ENCODE assay signal across 24 cellular contexts in the genomic region with DNA sequence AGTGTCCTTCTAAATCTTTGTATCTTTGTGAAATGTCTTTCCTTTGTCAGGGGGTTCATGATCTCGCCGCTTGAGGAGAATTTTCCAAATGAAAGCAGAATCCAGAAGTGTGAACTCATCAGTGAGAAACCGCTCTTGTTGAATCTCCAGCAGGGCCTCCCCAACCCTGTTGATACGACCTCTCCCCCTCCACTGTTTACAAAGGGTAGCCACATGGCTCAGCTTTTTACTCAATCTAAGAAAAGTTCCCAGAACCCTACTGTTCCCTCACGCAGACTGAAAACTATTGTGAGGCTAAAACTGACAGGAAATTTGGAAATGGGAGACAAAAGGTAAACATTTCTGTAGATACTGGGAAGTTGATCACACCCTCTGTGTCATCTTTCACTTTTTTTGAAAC.
"Had no signal": no experiment of that assay in that cellular context is flagged by ENCODE, and none has a peak within 500 bp of the region (broad histone marks: within the 10 kb centered on the region; RNA-seq: fewer than 3 reads in every experiment).

No MANE protein-coding gene starts in this region.

- H3K27ac ChIP-seq: cardiac muscle cell, foreskin keratinocyte, lower lobe of right lung, parathyroid adenoma, testis had no signal

- H3K27me3 ChIP-seq: cardiac muscle cell, foreskin keratinocyte, testis had no signal

- H3K9ac ChIP-seq: parathyroid adenoma had no signal

- H3K4me2 ChIP-seq: smooth muscle cell had no signal

- H2AFZ ChIP-seq: parathyroid adenoma had no signal

- H3K79me2 ChIP-seq: parathyroid adenoma had no signal

- H3K27me3 Mint-ChIP-seq: activated CD4-positive, alpha-beta T cell treated with anti-CD3 and anti-CD28 coated beads, Interleukin-2, amount 10 ng/mL, durations not matched to agents 7 days and 5 days; activated naive CD4-positive, alpha-beta T cell treated with anti-CD3 and anti-CD28 coated beads, Interleukin-2, amount 10 ng/mL, durations not matched to agents 7 days and 5 days; activated naive CD8-positive, alpha-beta T cell treated with anti-CD3 and anti-CD28 coated beads, Interleukin-2, amount 50 U/mL, for 24 hours; effector memory CD8-positive, alpha-beta T cell; stimulated activated memory B cell treated with anti-CD40 and anti-IgM and Interleukin-4, amounts not matched to agents 10 μg/mL and 1 μg/mL and 100 μg/mL, for 72 hours; type B pancreatic cell had no signal

- H3K36me3 ChIP-seq: cardiac muscle cell, lower lobe of right lung had no signal

- H3K4me1 Mint-ChIP-seq: activated CD4-positive, alpha-beta T cell treated with anti-CD3 and anti-CD28 coated beads, Interleukin-2, amount 10 ng/mL, durations not matched to agents 7 days and 5 days; activated naive CD4-positive, alpha-beta T cell treated with anti-CD3 and anti-CD28 coated beads, Interleukin-2, amount 10 ng/mL, durations not matched to agents 7 days and 5 days; activated naive CD8-positive, alpha-beta T cell treated with anti-CD3 and anti-CD28 coated beads, Interleukin-2, amount 50 U/mL, for 24 hours; stimulated activated memory B cell treated with anti-CD40 and anti-IgM and Interleukin-4, amounts not matched to agents 10 μg/mL and 1 μg/mL and 100 μg/mL, for 72 hours had no signal

- H3K4me1 ChIP-seq: parathyroid adenoma, testis had no signal

- DNase-seq: activated CD4-positive, alpha-beta T cell treated with anti-CD3 and anti-CD28 coated beads, Interleukin-2, amount 10 ng/mL, durations not matched to agents 7 days and 5 days; activated CD8-positive, alpha-beta memory T cell treated with anti-CD3 and anti-CD28 coated beads, Interleukin-2, amount 50 U/mL, for 4 hours; activated effector memory CD4-positive, alpha-beta T cell treated with Interleukin-2 at 50 U/mL for 16 hours; activated naive CD4-positive, alpha-beta T cell treated with anti-CD3 and anti-CD28 coated beads, Interleukin-2, amount 10 ng/mL, durations not matched to agents 7 days and 5 days; activated naive CD8-positive, alpha-beta T cell treated with anti-CD3 and anti-CD28 coated beads, Interleukin-2, amount 50 U/mL, for 24 hours; activated T-cell treated with anti-CD3 and anti-CD28 coated beads, Interleukin-2, amount 50 U/mL, for 4 hours; anterior cingulate cortex; effector memory CD8-positive, alpha-beta T cell; foreskin keratinocyte; glutamatergic neuron; hippocampal formation; islet precursor cell; left colon; lower lobe of right lung; stimulated activated CD4-positive, alpha-beta T cell treated with anti-CD3 and anti-CD28 coated beads, Interleukin-4, amount 100 ng/mL, for 4 hours; T-helper 1 cell; T1000; testis had no signal

- H3K9me3 ChIP-seq: lower lobe of right lung, testis had no signal

- H3K4me3 Mint-ChIP-seq: activated CD4-positive, alpha-beta T cell treated with anti-CD3 and anti-CD28 coated beads, Interleukin-2, amount 10 ng/mL, durations not matched to agents 7 days and 5 days; activated naive CD4-positive, alpha-beta T cell treated with anti-CD3 and anti-CD28 coated beads, Interleukin-2, amount 10 ng/mL, durations not matched to agents 7 days and 5 days; activated naive CD8-positive, alpha-beta T cell treated with anti-CD3 and anti-CD28 coated beads, Interleukin-2, amount 50 U/mL, for 24 hours; activated T-cell treated with anti-CD3 and anti-CD28 coated beads, Interleukin-2, amount 50 U/mL, for 4 hours; effector memory CD8-positive, alpha-beta T cell; neural crest cell; stimulated activated memory B cell treated with anti-CD40 and anti-IgM and Interleukin-4, amounts not matched to agents 10 μg/mL and 1 μg/mL and 100 μg/mL, for 72 hours; type B pancreatic cell had no signal

- H3K36me3 Mint-ChIP-seq: activated naive CD4-positive, alpha-beta T cell treated with anti-CD3 and anti-CD28 coated beads, Interleukin-2, amount 10 ng/mL, durations not matched to agents 7 days and 5 days; stimulated activated memory B cell treated with anti-CD40 and anti-IgM and Interleukin-4, amounts not matched to agents 10 μg/mL and 1 μg/mL and 100 μg/mL, for 72 hours had no signal

- H3K27ac Mint-ChIP-seq: activated CD4-positive, alpha-beta T cell treated with anti-CD3 and anti-CD28 coated beads, Interleukin-2, amount 10 ng/mL, durations not matched to agents 7 days and 5 days; activated naive CD4-positive, alpha-beta T cell treated with anti-CD3 and anti-CD28 coated beads, Interleukin-2, amount 10 ng/mL, durations not matched to agents 7 days and 5 days; activated naive CD8-positive, alpha-beta T cell treated with anti-CD3 and anti-CD28 coated beads, Interleukin-2, amount 50 U/mL, for 24 hours; effector memory CD8-positive, alpha-beta T cell; stimulated activated memory B cell treated with anti-CD40 and anti-IgM and Interleukin-4, amounts not matched to agents 10 μg/mL and 1 μg/mL and 100 μg/mL, for 72 hours; type B pancreatic cell had no signal

- H3K4me3 ChIP-seq: cardiac muscle cell, lower lobe of right lung, smooth muscle cell, testis had no signal

- H3K9me3 Mint-ChIP-seq: activated CD4-positive, alpha-beta T cell treated with anti-CD3 and anti-CD28 coated beads, Interleukin-2, amount 10 ng/mL, durations not matched to agents 7 days and 5 days; activated naive CD4-positive, alpha-beta T cell treated with anti-CD3 and anti-CD28 coated beads, Interleukin-2, amount 10 ng/mL, durations not matched to agents 7 days and 5 days; neural crest cell; type B pancreatic cell had no signal
